1 cellular context compared by ENCODE assay signal in the genomic region with DNA sequence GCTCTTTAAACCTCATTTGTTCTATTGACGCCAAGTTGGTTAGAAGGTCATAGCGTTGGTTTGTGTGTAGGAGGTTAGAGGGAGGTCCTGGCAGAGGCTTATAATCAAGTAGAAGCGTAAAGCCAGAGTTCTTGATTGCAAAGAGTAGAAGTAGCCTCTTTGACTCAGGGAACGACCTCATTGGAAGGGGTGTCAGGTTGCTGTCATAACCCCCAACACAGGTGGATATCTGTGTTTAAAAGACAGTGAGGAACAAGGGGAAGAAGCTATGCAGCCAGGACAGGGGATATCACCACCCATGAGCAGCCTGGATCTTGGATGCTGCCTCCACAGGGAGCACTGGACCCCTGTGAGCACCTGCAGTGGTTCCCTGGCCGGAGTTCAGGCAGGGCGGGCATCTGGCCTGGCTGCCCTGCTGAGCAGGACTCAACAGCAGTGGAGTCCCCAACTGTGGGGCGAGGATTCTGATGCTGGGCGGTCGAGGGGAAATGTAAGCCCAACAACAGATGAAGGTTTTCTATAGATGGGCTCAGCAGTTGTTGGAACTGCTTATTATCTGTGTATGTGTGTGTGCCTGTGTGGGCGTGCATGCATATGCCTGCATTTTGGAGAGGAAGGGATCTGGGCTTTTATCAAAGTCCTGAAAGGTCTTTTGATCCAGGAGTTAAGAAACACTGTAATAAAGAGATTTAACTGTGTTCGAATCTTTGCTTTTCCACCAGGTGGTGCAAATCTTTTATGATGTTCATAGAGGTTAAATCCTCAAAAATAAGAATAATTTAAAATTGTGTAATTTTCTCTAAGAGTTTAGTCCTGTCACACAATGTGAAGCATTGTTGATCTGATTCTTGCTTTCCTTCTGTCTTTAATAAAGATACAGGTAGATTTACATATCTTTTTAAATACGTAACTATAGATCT.
TF ChIP-seq lines count a peak whose summit lies in the region.

No MANE protein-coding gene starts in this region.

TF ChIP-seq in HEK293, 187 proteins besides CTCF, POLR2A, EP300 and RAD21:
- peak; percentile 41; the same call in 1 of the 2 replicates for TF ChIP-seq SP7 (tag by site-specific recombination; IDR thresholded peaks at IDR 0.05)
- TF ChIP-seq, protein P1, sequence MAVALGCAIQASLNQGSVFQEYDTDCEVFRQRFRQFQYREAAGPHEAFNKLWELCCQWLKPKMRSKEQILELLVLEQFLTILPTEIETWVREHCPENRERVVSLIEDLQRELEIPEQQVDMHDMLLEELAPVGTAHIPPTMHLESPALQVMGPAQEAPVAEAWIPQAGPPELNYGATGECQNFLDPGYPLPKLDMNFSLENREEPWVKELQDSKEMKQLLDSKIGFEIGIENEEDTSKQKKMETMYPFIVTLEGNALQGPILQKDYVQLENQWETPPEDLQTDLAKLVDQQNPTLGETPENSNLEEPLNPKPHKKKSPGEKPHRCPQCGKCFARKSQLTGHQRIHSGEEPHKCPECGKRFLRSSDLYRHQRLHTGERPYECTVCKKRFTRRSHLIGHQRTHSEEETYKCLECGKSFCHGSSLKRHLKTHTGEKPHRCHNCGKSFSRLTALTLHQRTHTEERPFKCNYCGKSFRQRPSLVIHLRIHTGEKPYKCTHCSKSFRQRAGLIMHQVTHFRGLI (tag by site-specific recombination; IDR thresholded peaks at IDR 0.05): peak; percentile 93
- peak; percentile 93 for TF ChIP-seq ZIC2 (tag by site-specific recombination; IDR thresholded peaks at IDR 0.05)
- TF ChIP-seq SALL2 (tag by site-specific recombination; IDR thresholded peaks at IDR 0.05; ENCODE audit: borderline replicate concordance): no peak
- peak; percentile 9 for TF ChIP-seq ZFHX2 (tag by site-specific recombination; conservative IDR thresholded peaks at IDR 0.05)
- TF ChIP-seq ZNF596 (tag by site-specific recombination; IDR thresholded peaks at IDR 0.05): no peak
